In the genomic region with DNA sequence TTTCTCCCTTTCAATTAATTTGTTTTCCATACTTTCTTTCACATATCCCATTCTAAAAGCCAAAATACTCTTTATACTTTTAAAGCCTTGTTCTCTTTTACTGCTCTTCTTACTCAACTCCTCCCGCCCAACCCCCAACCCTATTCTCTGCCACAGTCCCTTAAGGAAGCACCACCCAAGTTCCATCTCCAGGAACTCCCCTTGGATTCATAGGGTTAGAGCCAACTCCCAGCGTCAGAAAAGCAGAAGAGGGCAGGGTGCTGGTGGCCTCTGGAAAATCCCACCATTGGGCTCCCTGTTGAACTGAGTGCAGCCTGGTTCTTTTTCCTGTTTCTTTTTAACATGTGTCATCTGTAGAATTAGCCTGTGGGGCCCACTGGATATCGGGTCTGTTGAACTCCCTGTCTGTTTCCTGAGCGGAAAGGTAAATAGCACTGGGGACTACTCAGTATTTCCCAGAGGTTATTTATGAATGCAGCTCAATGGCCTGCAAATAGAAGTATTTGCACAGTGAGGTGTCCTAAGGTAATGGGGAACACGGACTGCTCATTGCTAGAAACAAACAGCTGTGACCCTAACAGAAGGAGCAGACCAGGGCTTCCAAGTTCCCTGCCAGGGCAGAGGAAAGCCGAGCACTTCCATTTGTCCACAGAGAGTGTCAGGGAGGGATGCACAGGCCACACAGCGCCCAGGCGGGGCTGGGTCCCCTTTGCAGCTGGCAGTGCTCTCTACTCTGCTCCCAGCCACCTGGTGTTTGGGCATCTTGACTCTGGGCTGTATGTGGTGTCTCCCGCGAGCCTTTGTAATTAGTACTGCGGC, we compare ENCODE assay signal across 11 cellular contexts.
DNase-seq lines count a peak whose midpoint lies in the region; ATAC-seq and TF ChIP-seq lines count a peak whose summit lies in the region.
"Had no signal": no experiment of that assay in that cellular context is flagged by ENCODE, and none has a peak within 500 bp of the region (broad histone marks: within the 10 kb centered on the region; RNA-seq: fewer than 3 reads in every experiment).

No MANE protein-coding gene starts in this region.

- H3K4me1 ChIP-seq in left lung, result no peaks in the 10 kb centered on the region
- no peaks in the 10 kb centered on the region for H3K4me1 ChIP-seq in vagina

- DNase-seq in DMS53 (lab: John Stamatoyannopoulos, UW) (peak; percentile 93), NCI-H146 treated with DMSO at 0.1 percent for 48 hours (lab: John Stamatoyannopoulos, UW; ENCODE audit: unreplicated experiment) (peak; percentile 68), SHP77 (lab: John Stamatoyannopoulos, UW) (peak; percentile 44 to 61), left lung (no peak), vagina (ENCODE audit: extremely low spot score in 2 of 2) (no peak), NCI-H187 treated with DMSO at 0.1 percent for 48 hours (lab: John Stamatoyannopoulos, UW) (no peak)
- DNase-seq: AML-193, kidney, natural killer cell had no signal

- no peak for TF ChIP-seq POLR2A in vagina (IDR thresholded peaks at IDR 0.05)

- TF ChIP-seq CTCF in left lung (IDR thresholded peaks at IDR 0.05) (no peak), vagina (IDR thresholded peaks at IDR 0.05) (no peak)

- no peak overlapping the region for H3K27ac ChIP-seq in left lung
- no peak overlapping the region for H3K27ac ChIP-seq in vagina

- no peaks in the 10 kb centered on the region for H3K27me3 ChIP-seq in left lung
- no peaks in the 10 kb centered on the region for H3K27me3 ChIP-seq in vagina

- intact Hi-C loops in left lung (cut with DNase I) (no loop called here), vagina (cut with DNase I) (no loop called here)

- no peak overlapping the region for H3K4me3 ChIP-seq in left lung
- H3K4me3 ChIP-seq in vagina, result no peak overlapping the region

- H3K36me3 ChIP-seq in left lung (no peaks in the 10 kb centered on the region), vagina (no peaks in the 10 kb centered on the region)

- H3K9me3 ChIP-seq in left lung (peaks cover 0 to 4% of the 10 kb centered on the region in 2 donors), vagina (no peaks in the 10 kb centered on the region)

- ATAC-seq in left lung (peak; percentile 70), HG03039 (IDR thresholded peaks at IDR 0.05; ENCODE audit: unreplicated experiment) (no peak), esophagus mucosa (no peak)
- ATAC-seq: natural killer cell had no signal

Comparison
In these comparisons a context has a peak if more than half of its experiments do, and no peak if none do; other contexts are left out.
1. DNase-seq: peak in DMS53 (single experiment), NCI-H146 treated with DMSO at 0.1 percent for 48 hours (single experiment) and SHP77 (2 of 2); none in left lung (0 of 2), vagina (0 of 2) and NCI-H187 treated with DMSO at 0.1 percent for 48 hours (single experiment).